Comparison of ENCODE assay signal across 1 cellular context in the genomic region with DNA sequence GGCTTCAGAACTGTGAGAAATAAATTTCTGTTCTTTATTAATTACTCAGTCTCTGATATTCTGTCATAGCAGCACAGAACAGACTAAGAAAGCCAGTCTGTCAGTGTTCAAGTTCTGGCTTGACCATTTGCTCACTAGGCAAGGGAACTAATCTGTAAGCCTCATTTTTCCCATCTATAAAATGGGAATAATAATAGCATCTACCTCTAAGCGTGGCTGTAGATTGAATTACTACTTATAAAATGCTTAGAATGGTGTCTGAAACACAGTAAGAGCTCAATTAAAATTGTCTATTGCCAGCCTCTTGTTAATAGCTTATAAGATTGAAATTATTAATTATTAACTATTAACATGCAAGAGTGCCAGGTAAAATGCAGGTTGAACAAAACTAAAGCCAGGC.
TF ChIP-seq lines count a peak whose summit lies in the region.

No MANE protein-coding gene starts in this region.

TF ChIP-seq in HepG2, 621 proteins besides CTCF, POLR2A, EP300 and RAD21:
- TF ChIP-seq, protein P1, sequence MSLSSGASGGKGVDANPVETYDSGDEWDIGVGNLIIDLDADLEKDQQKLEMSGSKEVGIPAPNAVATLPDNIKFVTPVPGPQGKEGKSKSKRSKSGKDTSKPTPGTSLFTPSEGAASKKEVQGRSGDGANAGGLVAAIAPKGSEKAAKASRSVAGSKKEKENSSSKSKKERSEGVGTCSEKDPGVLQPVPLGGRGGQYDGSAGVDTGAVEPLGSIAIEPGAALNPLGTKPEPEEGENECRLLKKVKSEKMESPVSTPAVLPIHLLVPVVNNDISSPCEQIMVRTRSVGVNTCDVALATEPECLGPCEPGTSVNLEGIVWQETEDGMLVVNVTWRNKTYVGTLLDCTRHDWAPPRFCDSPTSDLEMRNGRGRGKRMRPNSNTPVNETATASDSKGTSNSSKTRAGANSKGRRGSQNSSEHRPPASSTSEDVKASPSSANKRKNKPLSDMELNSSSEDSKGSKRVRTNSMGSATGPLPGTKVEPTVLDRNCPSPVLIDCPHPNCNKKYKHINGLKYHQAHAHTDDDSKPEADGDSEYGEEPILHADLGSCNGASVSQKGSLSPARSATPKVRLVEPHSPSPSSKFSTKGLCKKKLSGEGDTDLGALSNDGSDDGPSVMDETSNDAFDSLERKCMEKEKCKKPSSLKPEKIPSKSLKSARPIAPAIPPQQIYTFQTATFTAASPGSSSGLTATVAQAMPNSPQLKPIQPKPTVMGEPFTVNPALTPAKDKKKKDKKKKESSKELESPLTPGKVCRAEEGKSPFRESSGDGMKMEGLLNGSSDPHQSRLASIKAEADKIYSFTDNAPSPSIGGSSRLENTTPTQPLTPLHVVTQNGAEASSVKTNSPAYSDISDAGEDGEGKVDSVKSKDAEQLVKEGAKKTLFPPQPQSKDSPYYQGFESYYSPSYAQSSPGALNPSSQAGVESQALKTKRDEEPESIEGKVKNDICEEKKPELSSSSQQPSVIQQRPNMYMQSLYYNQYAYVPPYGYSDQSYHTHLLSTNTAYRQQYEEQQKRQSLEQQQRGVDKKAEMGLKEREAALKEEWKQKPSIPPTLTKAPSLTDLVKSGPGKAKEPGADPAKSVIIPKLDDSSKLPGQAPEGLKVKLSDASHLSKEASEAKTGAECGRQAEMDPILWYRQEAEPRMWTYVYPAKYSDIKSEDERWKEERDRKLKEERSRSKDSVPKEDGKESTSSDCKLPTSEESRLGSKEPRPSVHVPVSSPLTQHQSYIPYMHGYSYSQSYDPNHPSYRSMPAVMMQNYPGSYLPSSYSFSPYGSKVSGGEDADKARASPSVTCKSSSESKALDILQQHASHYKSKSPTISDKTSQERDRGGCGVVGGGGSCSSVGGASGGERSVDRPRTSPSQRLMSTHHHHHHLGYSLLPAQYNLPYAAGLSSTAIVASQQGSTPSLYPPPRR (CRISPR knock-in tag; IDR thresholded peaks at IDR 0.05; ENCODE audit: borderline replicate concordance) = no peak
- TF ChIP-seq ZNF629 (CRISPR knock-in tag; conservative IDR thresholded peaks at IDR 0.05) = peak; percentile 74
- TF ChIP-seq ZFP90 (CRISPR knock-in tag; IDR thresholded peaks at IDR 0.05; ENCODE audit: borderline replicate concordance) = no peak
